Comparison of ENCODE assay signal across 40 cellular contexts in genomic region chr11:4886186-4886585, GRCh38. TPM values are rescaled to one million over a fixed set of nuclear protein-coding genes. Genes with fewer than 3 reads are reported as not detected.
"Had no signal": no experiment of that assay in that cellular context is flagged by ENCODE, and none has a peak within 500 bp of the region (broad histone marks: within the 10 kb centered on the region; RNA-seq: fewer than 3 reads in every experiment).

No MANE protein-coding gene starts in this region.

- DNase-seq: Karpas-422, Kasumi-1, MG63, MM.1S, MV-4-11, NCI-H1048, NCI-H1092, NCI-H1092 treated with DMSO at 0.1 percent for 48 hours, NCI-H1105, NCI-H1105 treated with DMSO at 0.1 percent for 48 hours, NCI-H1417, NCI-H1417 treated with DMSO at 0.1 percent for 48 hours, NCI-H1436, NCI-H1436 treated with DMSO at 0.1 percent for 48 hours, NCI-H146, NCI-H1694, NCI-H1694 treated with DMSO at 0.1 percent for 48 hours, NCI-H187, NCI-H187 treated with DMSO at 0.1 percent for 48 hours, NCI-H1930, NCI-H2029, NCI-H2029 treated with DMSO at 0.1 percent for 48 hours, NCI-H2081, NCI-H2081 treated with DMSO at 0.1 percent for 48 hours, NCI-H2107, NCI-H2171, NCI-H2171 treated with DMSO at 0.1 percent for 48 hours, NCI-H2227 treated with DMSO at 0.1 percent for 48 hours, NCI-H226, NCI-H345, NCI-H446, NCI-H446 treated with DMSO at 0.1 percent for 48 hours, NCI-H510A, NCI-H510A treated with DMSO at 0.1 percent for 48 hours, NCI-H524, NCI-H524 treated with DMSO at 0.1 percent for 48 hours had no signal

- H3K9me3 ChIP-seq: MG63 had no signal

- H3K4me3 ChIP-seq: MG63 had no signal

- H3K36me3 ChIP-seq: MG63 had no signal

RNA-seq across cellular contexts. Expression of gene OR51T1, which starts 4.5 kb away (rescaled TPM):
- total RNA-seq: LHCN-M2, M059J, MCF 10A, NCI-H460 had no signal

RNA-seq across cellular contexts. Expression of gene OR51A7, which starts 17.4 kb away (rescaled TPM):
- total RNA-seq: LHCN-M2, M059J, MCF 10A, NCI-H460 had no signal

RNA-seq across cellular contexts. Expression of gene OR51G2, which starts 33.0 kb away (rescaled TPM):
- total RNA-seq: LHCN-M2, M059J, MCF 10A, NCI-H460 had no signal

RNA-seq across cellular contexts. Expression of gene OR51S1, which starts 37.2 kb away (rescaled TPM):
- total RNA-seq: LHCN-M2, M059J, MCF 10A, NCI-H460 had no signal

RNA-seq across cellular contexts. Expression of gene OR51G1, which starts 38.0 kb away (rescaled TPM):
- total RNA-seq: LHCN-M2, M059J, MCF 10A, NCI-H460 had no signal
